Comparison of ENCODE assay signal across 26 cellular contexts in the genomic region with DNA sequence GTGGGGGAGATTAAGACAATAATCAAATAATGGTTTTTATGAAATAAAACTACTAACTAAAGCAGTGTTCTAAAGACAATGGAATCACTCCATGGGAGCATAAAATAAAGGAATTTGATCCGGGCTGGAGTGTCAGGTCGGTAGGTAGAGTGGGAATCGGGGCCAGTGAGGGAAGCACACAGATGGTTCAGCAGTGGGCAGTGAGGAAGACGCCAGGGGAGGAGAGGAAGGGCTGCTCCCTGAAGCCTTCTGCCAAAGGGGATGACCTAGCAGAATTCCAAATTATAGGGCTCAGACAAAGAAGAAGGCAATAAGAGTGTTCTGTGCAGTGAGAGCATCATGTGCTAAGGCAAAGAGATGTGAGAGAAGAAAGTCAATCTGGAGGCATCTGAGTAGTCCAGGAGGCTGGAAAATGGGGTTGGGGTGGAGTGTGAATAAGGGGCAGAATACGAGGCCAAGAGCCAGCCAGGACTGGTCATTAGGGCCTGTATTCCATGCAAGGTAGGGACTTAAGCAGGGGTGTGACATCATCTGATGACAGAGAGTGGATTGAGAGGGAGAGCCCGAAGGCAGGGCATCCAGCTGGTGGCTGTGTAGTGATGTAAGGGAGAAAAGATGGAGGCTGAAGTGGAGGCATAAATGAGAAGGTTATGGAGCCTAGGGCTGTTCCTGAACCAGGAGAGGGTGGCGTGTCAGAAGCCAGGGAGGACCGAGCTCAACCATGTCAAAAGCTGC.
A peak's percentile ranks its signal among the peaks of the same experiment; 100 is the strongest.
DNase-seq lines count a peak whose midpoint lies in the region; ATAC-seq, FAIRE-seq and TF ChIP-seq lines count a peak whose summit lies in the region.
"Had no signal": no experiment of that assay in that cellular context is flagged by ENCODE, and none has a peak within 500 bp of the region (broad histone marks: within the 10 kb centered on the region; RNA-seq: fewer than 3 reads in every experiment).

No MANE protein-coding gene starts in this region.

- TF ChIP-seq CTCF in heart left ventricle (IDR thresholded peaks at IDR 0.05) (no peak), astrocyte (IDR thresholded peaks at IDR 0.05; ENCODE audit: insufficient read depth, low read depth, low read length) (no peak), transverse colon (IDR thresholded peaks at IDR 0.05) (no peak)

- H3K4me1 ChIP-seq in heart left ventricle (peaks cover 3 to 35% (median 19%) of the 10 kb centered on the region in 12 donors), astrocyte (ENCODE audit: insufficient read depth, low read length) (peaks cover 36% of the 10 kb centered on the region), transverse colon (peaks cover 0 to 7% (median 2%) of the 10 kb centered on the region in 4 donors)
- H3K4me1 ChIP-seq: parathyroid adenoma had no signal

- H3K36me3 Mint-ChIP-seq in astrocyte (ENCODE audit: low read depth, unreplicated experiment), result no peaks in the 10 kb centered on the region
- H3K36me3 Mint-ChIP-seq: brain, memory B cell had no signal

- in situ Hi-C loops in transverse colon (cut with MboI; ENCODE audit: low pct_ligation_motif_present in 1 of 4, low pct_unique_long_range_greater_than_20kb in 1 of 4, low sequenced_read_pairs in 3 of 4), result no loop called here

- WGBS in heart left ventricle, 4 donors, result 84 to 88% (median 87%) methylated on average over 8 of the region's 8 CpGs
- 74 to 83% methylated on average over 7 to 8 of the region's 8 CpGs for WGBS in transverse colon (ENCODE audit: low coverage in 1 of 2), 2 donors

- no peak for TF ChIP-seq EP300 in transverse colon (IDR thresholded peaks at IDR 0.05; ENCODE audit: low read depth)

- intact Hi-C loops in heart left ventricle (cut with DNase I), result no loop called here
- intact Hi-C loops in cardiac septum (cut with DNase I), result no loop called here
- intact Hi-C loops in left ventricle myocardium superior (cut with micrococcal nuclease), result no loop called here
- intact Hi-C loops in transverse colon (cut with DNase I; ENCODE audit: low total_unique reads), result no loop called here

- H3K9ac ChIP-seq in astrocyte (ENCODE audit: low read length), result no peak overlapping the region
- H3K9ac ChIP-seq: parathyroid adenoma had no signal

- H4K20me1 ChIP-seq in astrocyte (ENCODE audit: insufficient read depth, low read length), result no peaks in the 10 kb centered on the region

- peaks cover 15% of the 10 kb centered on the region for H3K4me1 Mint-ChIP-seq in astrocyte (ENCODE audit: low read depth, unreplicated experiment)
- H3K4me1 Mint-ChIP-seq: brain had no signal

- no peaks in the 10 kb centered on the region for H3K27me3 ChIP-seq in heart left ventricle
- no peaks in the 10 kb centered on the region for H3K27me3 ChIP-seq in astrocyte (ENCODE audit: insufficient read depth, low read length)
- no peaks in the 10 kb centered on the region for H3K27me3 ChIP-seq in transverse colon
- H3K27me3 ChIP-seq in H7 (ENCODE audit: control insufficient read depth, insufficient read depth, low read length), result no peaks in the 10 kb centered on the region
- H3K27me3 ChIP-seq: testis, vagina had no signal

- no peak for FAIRE-seq in astrocyte (lab: Jason Lieb, UNC)

- peaks cover 14% of the 10 kb centered on the region for H3K9me3 Mint-ChIP-seq in astrocyte (ENCODE audit: unreplicated experiment)
- H3K9me3 Mint-ChIP-seq: activated naive CD4-positive, alpha-beta T cell treated with anti-CD3 and anti-CD28 coated beads for 36 hours; CD4-positive, alpha-beta T cell; nephron progenitor cell had no signal

- H3K27ac ChIP-seq in heart left ventricle (peak overlapping the region in 11 of 12 donors; percentile 44 to 82 (median 74)), astrocyte (ENCODE audit: low read depth, low read length) (no peak overlapping the region), transverse colon (peak overlapping the region in 3 of 4 donors; percentile 39 to 50 (median 41))
- H3K27ac ChIP-seq: parathyroid adenoma, PC-9, testis, vagina had no signal

- no peaks in the 10 kb centered on the region for H3K79me2 ChIP-seq in astrocyte (ENCODE audit: insufficient read depth, low read length)
- H3K79me2 ChIP-seq: parathyroid adenoma had no signal

- H3K4me3 ChIP-seq in heart left ventricle (no peak overlapping the region), astrocyte (ENCODE audit: insufficient read depth, low read depth, low read length) (no peak overlapping the region), transverse colon (no peak overlapping the region), H7 (ENCODE audit: insufficient read depth, low read depth, low read length) (no peak overlapping the region)
- H3K4me3 ChIP-seq: PC-9, testis, vagina had no signal

- H3K9me3 ChIP-seq in heart left ventricle (no peaks in the 10 kb centered on the region), astrocyte (ENCODE audit: insufficient read depth, low read depth, low read length) (no peaks in the 10 kb centered on the region), transverse colon (no peaks in the 10 kb centered on the region)
- H3K9me3 ChIP-seq: testis, vagina had no signal

- ATAC-seq in heart left ventricle, result peak in 1 of 4 donors; percentile 19
- ATAC-seq in left ventricle myocardium superior, result peak; percentile 12
- no peak for ATAC-seq in GM18867 (IDR thresholded peaks at IDR 0.05; ENCODE audit: unreplicated experiment)
- ATAC-seq in GM19023 (IDR thresholded peaks at IDR 0.05; ENCODE audit: unreplicated experiment), result no peak
- ATAC-seq: left colon; stimulated activated naive CD8-positive, alpha-beta T cell treated with anti-CD3 and anti-CD28 coated beads, Interleukin-15, Interleukin-2, amounts not matched to agents 100 U/mL and 50 U/mL, for 24 hours had no signal

- no peak overlapping the region for H3K27ac Mint-ChIP-seq in astrocyte (ENCODE audit: unreplicated experiment)
- H3K27ac Mint-ChIP-seq: activated naive CD4-positive, alpha-beta T cell treated with anti-CD3 and anti-CD28 coated beads for 36 hours; brain; CD4-positive, alpha-beta T cell; memory B cell; nephron progenitor cell had no signal

- H2AFZ ChIP-seq in astrocyte (ENCODE audit: low read depth, low read length), result no peak overlapping the region
- H2AFZ ChIP-seq: parathyroid adenoma, PC-9 had no signal

- no peak overlapping the region for H3K4me3 Mint-ChIP-seq in astrocyte (ENCODE audit: unreplicated experiment)
- H3K4me3 Mint-ChIP-seq: activated naive CD4-positive, alpha-beta T cell treated with anti-CD3 and anti-CD28 coated beads for 36 hours; brain; CD4-positive, alpha-beta T cell; memory B cell; nephron progenitor cell had no signal

- H3K36me3 ChIP-seq in heart left ventricle (no peaks in the 10 kb centered on the region), astrocyte (ENCODE audit: insufficient read depth, low read length) (no peaks in the 10 kb centered on the region), transverse colon (no peaks in the 10 kb centered on the region), H7 (replicated peaks; ENCODE audit: control insufficient read depth, insufficient read depth, low read length) (no peaks in the 10 kb centered on the region)
- H3K36me3 ChIP-seq: vagina had no signal

- H3K27me3 Mint-ChIP-seq in astrocyte (ENCODE audit: low read depth, unreplicated experiment), result peaks cover 4% of the 10 kb centered on the region
- H3K27me3 Mint-ChIP-seq: brain; CD4-positive, alpha-beta T cell had no signal

- H3K4me2 ChIP-seq in astrocyte (ENCODE audit: low read length), result peak overlapping the region; percentile 69
- H3K4me2 ChIP-seq: PC-9 had no signal

- no peak for TF ChIP-seq POLR2A in heart left ventricle (IDR thresholded peaks at IDR 0.05)
- no peak for TF ChIP-seq POLR2A in transverse colon (IDR thresholded peaks at IDR 0.05)

- DNase-seq in heart left ventricle (no peak), cardiac septum (ENCODE audit: low spot score) (no peak), astrocyte (ENCODE audit: low read depth) (no peak), left ventricle myocardium superior (no peak), transverse colon (no peak), H7 (no peak)
- DNase-seq: activated naive CD4-positive, alpha-beta T cell treated with anti-CD3 and anti-CD28 coated beads for 36 hours; CD4-positive, alpha-beta T cell; GOT3; Karpas-422; left colon; NCI-H1436; NCI-H2081 treated with DMSO at 0.1 percent for 48 hours; nephron progenitor cell; PC-9; retina; SHP77 treated with DMSO at 0.1 percent for 48 hours; stimulated activated CD4-positive, alpha-beta T cell treated with anti-CD3 and anti-CD28 coated beads, Interleukin-1b, Interleukin-23, amount 100 ng/mL, for 48 hours; stimulated activated naive CD8-positive, alpha-beta T cell treated with anti-CD3 and anti-CD28 coated beads, Interleukin-15, Interleukin-2, amounts not matched to agents 100 U/mL and 50 U/mL, for 24 hours; testis had no signal
